ENCODE assay signal across 32 cellular contexts in genomic region chr1:18792747-18793146, GRCh38.
"Had no signal": no experiment of that assay in that cellular context is flagged by ENCODE, and none has a peak within 500 bp of the region (broad histone marks: within the 10 kb centered on the region; RNA-seq: fewer than 3 reads in every experiment).

No MANE protein-coding gene starts in this region.

- H3K79me2 ChIP-seq: parathyroid adenoma had no signal

- H3K4me3 ChIP-seq: neural progenitor cell, ovary, pancreas, prostate gland, psoas muscle, right lobe of liver, sigmoid colon, skin epidermis, smooth muscle cell, spleen had no signal

- H3K27ac Mint-ChIP-seq: naive B cell; naive thymus-derived CD4-positive, alpha-beta T cell; naive thymus-derived CD8-positive, alpha-beta T cell; natural killer cell; natural killer cell treated with Interleukin-12 subunit alpha and Interleukin-12 subunit beta and Interleukin-15 and Interleukin-18, amount 100 ng/mL, for 72 hours; nephron; nephron progenitor cell; neural progenitor cell; progenitor cell of endocrine pancreas had no signal

- H3K4me3 Mint-ChIP-seq: naive B cell; naive thymus-derived CD4-positive, alpha-beta T cell; naive thymus-derived CD8-positive, alpha-beta T cell; natural killer cell; natural killer cell treated with Interleukin-12 subunit alpha and Interleukin-12 subunit beta and Interleukin-15 and Interleukin-18, amount 100 ng/mL, for 72 hours; nephron; nephron progenitor cell; neural crest cell had no signal

- H3K36me3 Mint-ChIP-seq: naive B cell; natural killer cell; natural killer cell treated with Interleukin-12 subunit alpha and Interleukin-12 subunit beta and Interleukin-15 and Interleukin-18, amount 100 ng/mL, for 72 hours; neural progenitor cell had no signal

- H3K9ac ChIP-seq: neural progenitor cell, parathyroid adenoma had no signal

- H3K9me3 ChIP-seq: neutrophil, pancreas, prostate gland, right lobe of liver had no signal

- H3K27me3 ChIP-seq: ovary, right lobe of liver had no signal

- H2AFZ ChIP-seq: neural progenitor cell, parathyroid adenoma had no signal

- H3K27ac ChIP-seq: neural progenitor cell, neutrophil, ovary, pancreas, parathyroid adenoma, prostate gland, psoas muscle, right lobe of liver, sigmoid colon, skin epidermis, spleen had no signal

- DNase-seq: naive B cell; naive thymus-derived CD4-positive, alpha-beta T cell; natural killer cell; nephron progenitor cell; nucleus accumbens; occipital lobe; ovary; pancreas; posterior cingulate gyrus; psoas muscle; retina; right cardiac atrium; right lobe of liver; sigmoid colon; small intestine; spleen; stimulated activated CD4-positive, alpha-beta T cell treated with anti-CD3 and anti-CD28 coated beads, Interleukin-12 subunit alpha, Interleukin-12 subunit beta, amount 100 ng/mL, for 4 hours; stimulated activated CD4-positive, alpha-beta T cell treated with anti-CD3 and anti-CD28 coated beads, Interleukin-15, amount 100 ng/mL, for 24 hours; stimulated activated CD4-positive, alpha-beta T cell treated with anti-CD3 and anti-CD28 coated beads, Interleukin-1b, Interleukin-23, amount 100 ng/mL, for 48 hours; stimulated activated CD4-positive, alpha-beta T cell treated with anti-CD3 and anti-CD28 coated beads, Interleukin-2, amount 100 ng/mL, for 24 hours had no signal

- H3K9me3 Mint-ChIP-seq: natural killer cell; natural killer cell treated with Interleukin-12 subunit alpha and Interleukin-12 subunit beta and Interleukin-15 and Interleukin-18, amount 100 ng/mL, for 72 hours; neural crest cell; neural progenitor cell had no signal

- H3K36me3 ChIP-seq: neural progenitor cell, neutrophil, ovary, pancreas, prostate gland, right lobe of liver, sigmoid colon, spleen had no signal

- H3K4me1 Mint-ChIP-seq: naive B cell; naive thymus-derived CD4-positive, alpha-beta T cell; naive thymus-derived CD8-positive, alpha-beta T cell; natural killer cell; neural crest cell had no signal

- H3K4me2 ChIP-seq: neural progenitor cell, smooth muscle cell had no signal

- ATAC-seq: naive thymus-derived CD4-positive, alpha-beta T cell; naive thymus-derived CD8-positive, alpha-beta T cell; natural killer cell treated with Interleukin-12 subunit alpha and Interleukin-12 subunit beta and Interleukin-15 and Interleukin-18, amount 100 ng/mL, for 72 hours; pancreas; psoas muscle; right cardiac atrium; right lobe of liver; sciatic nerve had no signal

- FAIRE-seq: pancreas, small intestine had no signal

- H3K4me1 ChIP-seq: pancreas, parathyroid adenoma, prostate gland, psoas muscle, right lobe of liver, sigmoid colon had no signal
